Comparison of ENCODE assay signal across 21 cellular contexts in genomic region chr11:40754297-40754696, GRCh38.
"Had no signal": no experiment of that assay in that cellular context is flagged by ENCODE, and none has a peak within 500 bp of the region (broad histone marks: within the 10 kb centered on the region; RNA-seq: fewer than 3 reads in every experiment).

No MANE protein-coding gene starts in this region.

- DNase-seq: stimulated activated CD4-positive, alpha-beta T cell treated with anti-CD3 and anti-CD28 coated beads, Interleukin-2, amount 100 ng/mL, for 48 hours; stimulated activated CD4-positive, alpha-beta T cell treated with anti-CD3 and anti-CD28 coated beads, Interleukin-4, amount 100 ng/mL, for 1 hour; stimulated activated CD4-positive, alpha-beta T cell treated with anti-CD3 and anti-CD28 coated beads, Interleukin-4, amount 100 ng/mL, for 24 hours; stimulated activated CD4-positive, alpha-beta T cell treated with anti-CD3 and anti-CD28 coated beads, Interleukin-4, amount 100 ng/mL, for 4 hours; stimulated activated CD8-positive, alpha-beta memory T cell treated with anti-CD3 and anti-CD28 coated beads, Interleukin-4, amount 100 ng/mL, for 48 hours; stimulated activated naive B cell treated with anti-CD40 and anti-IgM and Interleukin-4, amounts not matched to agents 10 μg/mL and 1 μg/mL and 100 μg/mL, for 72 hours; stimulated activated naive CD4-positive, alpha-beta T cell; stimulated activated naive CD4-positive, alpha-beta T cell treated with Interleukin-2 at 50 U/mL for 16 hours; stimulated activated naive CD8-positive, alpha-beta T cell treated with anti-CD3 and anti-CD28 coated beads, Interleukin-15, amount 100 ng/mL, for 72 hours; stimulated activated naive CD8-positive, alpha-beta T cell treated with anti-CD3 and anti-CD28 coated beads, Interleukin-15, Interleukin-2, amounts not matched to agents 100 U/mL and 50 U/mL, for 24 hours; stomach; substantia nigra; testis; thyroid gland; tibial artery; transverse colon; trophoblast cell; upper lobe of left lung; upper lobe of right lung; uterus had no signal

- FAIRE-seq: urothelium cell line had no signal
